ENCODE assay signal across 19 cellular contexts in genomic region chr17:78576389-78577112, GRCh38. TPM values are rescaled to one million over a fixed set of nuclear protein-coding genes. Genes with fewer than 3 reads are reported as not detected.
"Had no signal": no experiment of that assay in that cellular context is flagged by ENCODE, and none has a peak within 500 bp of the region (broad histone marks: within the 10 kb centered on the region; RNA-seq: fewer than 3 reads in every experiment).

No MANE protein-coding gene starts in this region.

- DNase-seq: effector memory CD4-positive, alpha-beta T cell; glutamatergic neuron; kidney; left cardiac atrium; mesendoderm; naive thymus-derived CD4-positive, alpha-beta T cell; ovary; stimulated activated CD4-positive, alpha-beta T cell treated with anti-CD3 and anti-CD28 coated beads, Interleukin-4, amount 100 ng/mL, for 24 hours; transverse colon had no signal

- H3K9me3 ChIP-seq: gastroesophageal sphincter, ovary, right lobe of liver, transverse colon had no signal

- H3K36me3 ChIP-seq: gastroesophageal sphincter, ovary, right lobe of liver, transverse colon had no signal

- H3K27me3 ChIP-seq: gastroesophageal sphincter, hepatocyte, ovary, right lobe of liver, transverse colon had no signal

- FAIRE-seq: endometrium, kidney had no signal

- H3K27ac ChIP-seq: gastroesophageal sphincter, hepatocyte, ovary, right lobe of liver, transverse colon had no signal

- H3K4me3 ChIP-seq: gastroesophageal sphincter, hepatocyte, ovary, right lobe of liver, transverse colon had no signal

- ATAC-seq: esophagus mucosa; gastroesophageal sphincter; naive thymus-derived CD4-positive, alpha-beta T cell; right lobe of liver; stimulated activated memory B cell treated with anti-CD40 and anti-IgM and Interleukin-4, amounts not matched to agents 10 μg/mL and 1 μg/mL and 100 μg/mL, for 72 hours had no signal

- H3K4me1 ChIP-seq: gastroesophageal sphincter, right lobe of liver, transverse colon had no signal

RNA-seq across cellular contexts. Expression of gene DNAH17, which starts 0.6 kb away (rescaled TPM):
- total RNA-seq: fibroblast of lung, fibroblast of villous mesenchyme, ureter had no signal
- polyA plus RNA-seq: fibroblast of lung, neural cell had no signal
